Comparison of ENCODE assay signal across 36 cellular contexts in the genomic region with DNA sequence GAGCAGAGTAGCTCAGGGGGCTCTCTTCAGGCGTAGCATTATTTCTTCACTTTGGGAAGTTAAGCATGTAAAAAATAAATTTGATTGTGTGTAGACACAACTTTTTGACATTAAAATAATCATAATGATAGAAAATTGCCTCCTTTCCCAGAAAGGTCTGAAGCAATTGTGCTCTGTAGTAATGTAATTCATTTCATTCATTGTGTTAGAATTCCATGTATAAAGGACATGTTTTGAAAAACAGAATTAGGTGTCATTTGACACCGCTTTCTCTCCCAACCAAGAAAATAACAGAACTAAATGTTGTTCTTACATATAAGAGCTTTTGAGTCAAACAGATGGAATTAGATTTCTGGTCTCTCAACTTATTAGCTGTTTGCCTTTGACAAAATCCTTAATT.
"Had no signal": no experiment of that assay in that cellular context is flagged by ENCODE, and none has a peak within 500 bp of the region (broad histone marks: within the 10 kb centered on the region; RNA-seq: fewer than 3 reads in every experiment).

No MANE protein-coding gene starts in this region.

- H3K4me2 ChIP-seq: KMS-11 had no signal

- H3K27ac ChIP-seq: KMS-11 had no signal

- DNase-seq: Karpas-422, Kasumi-1, MG63, MM.1S, MV-4-11, NCI-H1048, NCI-H1092, NCI-H1092 treated with DMSO at 0.1 percent for 48 hours, NCI-H1105, NCI-H1105 treated with DMSO at 0.1 percent for 48 hours, NCI-H1417, NCI-H1417 treated with DMSO at 0.1 percent for 48 hours, NCI-H1436, NCI-H1436 treated with DMSO at 0.1 percent for 48 hours, NCI-H146, NCI-H1694, NCI-H1694 treated with DMSO at 0.1 percent for 48 hours, NCI-H187, NCI-H187 treated with DMSO at 0.1 percent for 48 hours, NCI-H1930, NCI-H2029, NCI-H2029 treated with DMSO at 0.1 percent for 48 hours, NCI-H2081, NCI-H2081 treated with DMSO at 0.1 percent for 48 hours, NCI-H2107, NCI-H2171, NCI-H2171 treated with DMSO at 0.1 percent for 48 hours, NCI-H2227 treated with DMSO at 0.1 percent for 48 hours, NCI-H226, NCI-H345, NCI-H446, NCI-H446 treated with DMSO at 0.1 percent for 48 hours, NCI-H510A, NCI-H510A treated with DMSO at 0.1 percent for 48 hours, NCI-H524 had no signal

- H3K27me3 ChIP-seq: MG63 had no signal

- H3K36me3 ChIP-seq: MG63 had no signal

- H3K4me3 ChIP-seq: MG63 had no signal

- H3K9me3 ChIP-seq: MG63 had no signal

- H3K9ac ChIP-seq: KMS-11 had no signal
